ENCODE assay signal across 8 cellular contexts in the genomic region with DNA sequence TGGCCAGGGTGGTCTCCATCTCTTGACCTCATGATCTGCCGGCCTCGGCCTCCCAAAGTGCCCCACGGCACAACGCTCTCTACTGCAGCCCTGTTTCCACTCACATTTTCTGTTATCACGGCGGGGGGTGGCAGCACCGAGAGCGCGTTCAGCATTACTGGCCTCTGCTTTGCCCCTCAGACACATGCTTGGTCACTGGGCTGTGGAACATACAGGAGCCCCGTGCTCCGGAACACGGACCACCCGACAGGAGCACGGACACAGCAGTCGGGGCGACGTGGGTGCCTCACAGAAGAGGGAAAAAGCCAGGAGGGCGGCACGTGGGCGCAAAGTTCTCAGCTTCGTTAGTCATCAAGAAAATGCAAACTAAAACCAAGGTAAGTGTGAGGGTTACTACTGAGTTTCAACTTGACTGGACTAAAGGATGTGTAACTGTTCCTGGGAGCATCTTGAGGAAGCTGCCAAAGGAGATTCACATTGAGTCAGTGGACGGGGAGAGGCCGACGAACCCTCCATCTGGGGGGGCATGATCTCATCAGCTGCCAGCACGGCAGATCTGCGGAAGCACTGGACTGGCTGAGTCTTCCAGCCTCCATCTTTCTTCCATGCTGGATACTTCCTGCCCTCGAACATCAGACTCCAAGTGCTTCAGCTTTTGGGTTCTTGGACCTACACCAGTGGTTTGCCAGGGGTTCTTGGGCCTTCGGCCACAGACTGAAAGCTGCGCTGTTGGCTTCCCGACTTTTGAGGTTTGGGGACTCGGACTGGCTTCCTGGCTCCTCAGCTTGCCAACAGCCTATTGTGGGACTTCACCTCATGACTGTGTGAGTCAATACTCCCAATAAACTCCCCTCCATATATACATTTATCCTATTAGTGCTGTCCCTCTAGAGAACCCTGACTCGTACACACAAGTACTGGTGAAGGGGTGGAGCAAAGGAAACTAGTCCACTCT.
DNase-seq lines count a peak whose midpoint lies in the region; ATAC-seq and TF ChIP-seq lines count a peak whose summit lies in the region.

No MANE protein-coding gene starts in this region.

- H2AFZ ChIP-seq in MM.1S (ENCODE audit: low read length), result no peak overlapping the region

- no peaks in the 10 kb centered on the region for H3K9me3 ChIP-seq in MM.1S (replicated peaks; ENCODE audit: insufficient read depth, low read length)

- H3K4me3 ChIP-seq in MM.1S (ENCODE audit: low read length), result no peak overlapping the region

- peaks cover 22% of the 10 kb centered on the region for H3K4me1 ChIP-seq in MM.1S (ENCODE audit: low read length)

- ATAC-seq in HG02642 (IDR thresholded peaks at IDR 0.05; ENCODE audit: poor library complexity, unreplicated experiment) (peak; percentile 39), GM21360 (IDR thresholded peaks at IDR 0.05; ENCODE audit: unreplicated experiment) (no peak)
- ATAC-seq in activated CD8-positive, alpha-beta memory T cell treated with anti-CD3 and anti-CD28 coated beads, Interleukin-2, amount 10 ng/mL, durations not matched to agents 7 days and 5 days, result peak; percentile 65
- ATAC-seq in stimulated activated naive CD8-positive, alpha-beta T cell treated with anti-CD3 and anti-CD28 coated beads, Interleukin-15, amount 100 ng/mL, for 72 hours, result peak; percentile 86

- H3F3A ChIP-seq in MM.1S (ENCODE audit: insufficient read depth, low read length), result peaks cover 10% of the 10 kb centered on the region; the same call in 1 of the 2 replicates

- H3K4me3 Mint-ChIP-seq in activated CD8-positive, alpha-beta memory T cell treated with anti-CD3 and anti-CD28 coated beads, Interleukin-2, amount 10 ng/mL, durations not matched to agents 7 days and 5 days, result peak overlapping the region; percentile 18
- peak overlapping the region; percentile 41 to 63 for H3K4me3 Mint-ChIP-seq in stimulated activated naive CD8-positive, alpha-beta T cell treated with anti-CD3 and anti-CD28 coated beads, Interleukin-15, amount 100 ng/mL, for 72 hours

- no peak overlapping the region for H3K27ac ChIP-seq in MM.1S (ENCODE audit: low read length)

- H3K4me1 Mint-ChIP-seq in activated CD8-positive, alpha-beta memory T cell treated with anti-CD3 and anti-CD28 coated beads, Interleukin-2, amount 10 ng/mL, durations not matched to agents 7 days and 5 days, result peaks cover 91% of the 10 kb centered on the region
- peaks cover 96% of the 10 kb centered on the region for H3K4me1 Mint-ChIP-seq in stimulated activated naive CD8-positive, alpha-beta T cell treated with anti-CD3 and anti-CD28 coated beads, Interleukin-15, amount 100 ng/mL, for 72 hours

- no peaks in the 10 kb centered on the region for H3K9me2 ChIP-seq in MM.1S (replicated peaks; ENCODE audit: insufficient read depth, low read length)

- H3K27me3 Mint-ChIP-seq in activated CD8-positive, alpha-beta memory T cell treated with anti-CD3 and anti-CD28 coated beads, Interleukin-2, amount 10 ng/mL, durations not matched to agents 7 days and 5 days, result no peaks in the 10 kb centered on the region
- H3K27me3 Mint-ChIP-seq in stimulated activated naive CD8-positive, alpha-beta T cell treated with anti-CD3 and anti-CD28 coated beads, Interleukin-15, amount 100 ng/mL, for 72 hours, result no peaks in the 10 kb centered on the region

- no peak overlapping the region for H3K4me2 ChIP-seq in MM.1S (ENCODE audit: low read depth, low read length)

- no peak for TF ChIP-seq CTCF in MM.1S (IDR thresholded peaks at IDR 0.05; ENCODE audit: low read length)

- peaks cover 96% of the 10 kb centered on the region for H3K79me2 ChIP-seq in MM.1S (ENCODE audit: low read length)

- CTCF ChIA-PET in activated CD8-positive, alpha-beta memory T cell treated with anti-CD3 and anti-CD28 coated beads, Interleukin-2, amount 10 ng/mL, durations not matched to agents 7 days and 5 days (lab: Charles Lee), result interaction anchor here (1.0 to 2.5 kb wide), 4 partner anchors 8 to 185 kb away, joined by 3 to 12 read pairs (median 8); no protein-coding TSS in a partner anchor

- H3K27me3 ChIP-seq in MM.1S (replicated peaks; ENCODE audit: insufficient read depth, low read length), result no peaks in the 10 kb centered on the region

- H3K36me3 ChIP-seq in MM.1S (replicated peaks; ENCODE audit: insufficient read depth, low read length), result no peaks in the 10 kb centered on the region

- H3K27ac Mint-ChIP-seq in activated CD8-positive, alpha-beta memory T cell treated with anti-CD3 and anti-CD28 coated beads, Interleukin-2, amount 10 ng/mL, durations not matched to agents 7 days and 5 days, result peak overlapping the region; percentile 84
- H3K27ac Mint-ChIP-seq in stimulated activated naive CD8-positive, alpha-beta T cell treated with anti-CD3 and anti-CD28 coated beads, Interleukin-15, amount 100 ng/mL, for 72 hours, result peak overlapping the region; percentile 81 to 82

- H4K20me1 ChIP-seq in MM.1S (ENCODE audit: insufficient read depth, low read length), result no peaks in the 10 kb centered on the region

- no peaks in the 10 kb centered on the region for H3K9me3 Mint-ChIP-seq in activated CD8-positive, alpha-beta memory T cell treated with anti-CD3 and anti-CD28 coated beads, Interleukin-2, amount 10 ng/mL, durations not matched to agents 7 days and 5 days (ENCODE audit: low read depth)
- H3K9me3 Mint-ChIP-seq in stimulated activated naive CD8-positive, alpha-beta T cell treated with anti-CD3 and anti-CD28 coated beads, Interleukin-15, amount 100 ng/mL, for 72 hours, result no peaks in the 10 kb centered on the region

- H3K9ac ChIP-seq in MM.1S (ENCODE audit: low read length), result no peak overlapping the region

- peaks cover 36% of the 10 kb centered on the region for H3K36me3 Mint-ChIP-seq in activated CD8-positive, alpha-beta memory T cell treated with anti-CD3 and anti-CD28 coated beads, Interleukin-2, amount 10 ng/mL, durations not matched to agents 7 days and 5 days

- peak; percentile 91 for DNase-seq in Daoy (ENCODE audit: low read depth)
- DNase-seq in activated CD8-positive, alpha-beta memory T cell treated with anti-CD3 and anti-CD28 coated beads, Interleukin-2, amount 10 ng/mL, durations not matched to agents 7 days and 5 days, result peak; percentile 83
- peak; percentile 96 for DNase-seq in iris pigment epithelial cell (ENCODE audit: low read depth)
- DNase-seq in stimulated activated naive CD8-positive, alpha-beta T cell treated with anti-CD3 and anti-CD28 coated beads, Interleukin-15, amount 100 ng/mL, for 72 hours, result peak in 1 of 2 donors; percentile 56
- DNase-seq in MM.1S, result no peak
- no peak for DNase-seq in DMS 273 treated with DMSO at 0.1 percent for 48 hours (lab: John Stamatoyannopoulos, UW)

Comparison
In these comparisons a context has a peak if more than half of its experiments do, and no peak if none do; other contexts are left out.
1. DNase-seq: peak in Daoy (single experiment), activated CD8-positive, alpha-beta memory T cell treated with anti-CD3 and anti-CD28 coated beads, Interleukin-2, amount 10 ng/mL, durations not matched to agents 7 days and 5 days (single experiment) and iris pigment epithelial cell (single experiment); none in MM.1S (single experiment) and DMS 273 treated with DMSO at 0.1 percent for 48 hours (single experiment).